ENCODE assay signal across 16 cellular contexts in genomic region chr6:149368065-149368464, GRCh38. TPM values are rescaled to one million over a fixed set of nuclear protein-coding genes. Genes with fewer than 3 reads are reported as not detected.
DNase-seq lines count a peak whose midpoint lies in the region; ATAC-seq, FAIRE-seq and TF ChIP-seq lines count a peak whose summit lies in the region.
"Had no signal": no experiment of that assay in that cellular context is flagged by ENCODE, and none has a peak within 500 bp of the region (broad histone marks: within the 10 kb centered on the region; RNA-seq: fewer than 3 reads in every experiment).

No MANE protein-coding gene starts in this region.

- no peak overlapping the region for H2BK15ac ChIP-seq in mesenchymal stem cell (ENCODE audit: low read depth, poor library complexity, severe bottlenecking)

- H3K9me3 ChIP-seq in tibial nerve (no peaks in the 10 kb centered on the region), mesenchymal stem cell (ENCODE audit: control insufficient read depth, low read length) (no peaks in the 10 kb centered on the region)
- H3K9me3 ChIP-seq: body of pancreas had no signal

- H2BK12ac ChIP-seq in mesenchymal stem cell (ENCODE audit: low read length in 2 of 2), result no peak overlapping the region

- H2AK5ac ChIP-seq in mesenchymal stem cell (ENCODE audit: low read length, severe bottlenecking), result no peak overlapping the region

- TF ChIP-seq POLR2A in GM12892 (IDR thresholded peaks at IDR 0.05; ENCODE audit: low read depth, low read length) (no peak), tibial nerve (IDR thresholded peaks at IDR 0.05) (no peak)

- TF ChIP-seq CTCF in tibial nerve (IDR thresholded peaks at IDR 0.05) (no peak), mesothelial cell of epicardium (IDR thresholded peaks at IDR 0.05; ENCODE audit: unreplicated experiment) (no peak)

- WGBS in tibial nerve, 2 donors, result 77 to 78% methylated on average over 1 of the region's 1 CpG
- WGBS in mesenchymal stem cell, result 100% methylated on average over 1 of the region's 1 CpG

- ATAC-seq in GM19351 (IDR thresholded peaks at IDR 0.05; ENCODE audit: unreplicated experiment) (peak; percentile 66), HG02885 (IDR thresholded peaks at IDR 0.05; ENCODE audit: poor library complexity, unreplicated experiment) (peak; percentile 76), HG02763 (IDR thresholded peaks at IDR 0.05; ENCODE audit: unreplicated experiment) (no peak)
- ATAC-seq in activated T-helper 17 cell treated with anti-CD3 and anti-CD28 coated beads, Interleukin-2, amount 50 U/mL, for 72 hours (replicated peaks), result peak; percentile 87
- ATAC-seq: body of pancreas had no signal

- no peak overlapping the region for H4K91ac ChIP-seq in mesenchymal stem cell (ENCODE audit: low read length)

- H3K9ac ChIP-seq in mesenchymal stem cell (ENCODE audit: low read length), result no peak overlapping the region

- H3K4me1 ChIP-seq in tibial nerve, result peaks cover 0 to 70% (median 14%) of the 10 kb centered on the region in 4 donors
- H3K4me1 ChIP-seq in mesenchymal stem cell (ENCODE audit: control insufficient read depth, insufficient read depth, low read depth, low read length), result no peaks in the 10 kb centered on the region

- no peak for TF ChIP-seq EP300 in tibial nerve (IDR thresholded peaks at IDR 0.05)

- H3K79me1 ChIP-seq in mesenchymal stem cell (replicated peaks; ENCODE audit: low read length, poor library complexity, severe bottlenecking), result peaks cover 1% of the 10 kb centered on the region

- H3K36me3 ChIP-seq in tibial nerve (peaks cover 0 to 9% (median 0%) of the 10 kb centered on the region in 3 donors), mesenchymal stem cell (ENCODE audit: control insufficient read depth in 1 of 2, insufficient read depth in 2 of 2, low read depth in 1 of 2, low read length in 2 of 2) (peaks cover 0 to 24% of the 10 kb centered on the region in 2 experiments)

- no peak overlapping the region for H4K8ac ChIP-seq in mesenchymal stem cell (ENCODE audit: low read length)

- H3K4me3 ChIP-seq in tibial nerve (no peak overlapping the region), mesenchymal stem cell (ENCODE audit: insufficient read depth in 1 of 2, low read depth in 1 of 2, low read length in 2 of 2) (no peak overlapping the region)
- H3K4me3 ChIP-seq: body of pancreas had no signal

- H3K23ac ChIP-seq in mesenchymal stem cell (ENCODE audit: low read length in 2 of 2), result no peak overlapping the region

- H3K4me1 Mint-ChIP-seq in activated T-helper 17 cell treated with anti-CD3 and anti-CD28 coated beads, Interleukin-2, amount 50 U/mL, for 72 hours, result peaks cover 36% of the 10 kb centered on the region
- H3K4me1 Mint-ChIP-seq in mesothelial cell of epicardium, result peaks cover 21% of the 10 kb centered on the region

- H3K18ac ChIP-seq in mesenchymal stem cell (ENCODE audit: low read depth in 1 of 2, low read length in 2 of 2), result no peak overlapping the region

- no peak overlapping the region for H3K27ac Mint-ChIP-seq in activated T-helper 17 cell treated with anti-CD3 and anti-CD28 coated beads, Interleukin-2, amount 50 U/mL, for 72 hours
- H3K27ac Mint-ChIP-seq in mesothelial cell of epicardium, result no peak overlapping the region
- H3K27ac Mint-ChIP-seq: naive thymus-derived CD8-positive, alpha-beta T cell had no signal

- H3K14ac ChIP-seq in mesenchymal stem cell (ENCODE audit: low read length in 2 of 2), result no peak overlapping the region

- H3K27me3 ChIP-seq in tibial nerve, result no peaks in the 10 kb centered on the region
- no peaks in the 10 kb centered on the region for H3K27me3 ChIP-seq in mesenchymal stem cell (ENCODE audit: control insufficient read depth in 1 of 2, insufficient read depth in 1 of 2, low read length in 2 of 2)
- H3K27me3 ChIP-seq: body of pancreas had no signal

- H3K27me3 Mint-ChIP-seq in activated T-helper 17 cell treated with anti-CD3 and anti-CD28 coated beads, Interleukin-2, amount 50 U/mL, for 72 hours, result no peaks in the 10 kb centered on the region
- H3K27me3 Mint-ChIP-seq in mesothelial cell of epicardium (ENCODE audit: low read depth), result no peaks in the 10 kb centered on the region
- H3K27me3 Mint-ChIP-seq: naive thymus-derived CD8-positive, alpha-beta T cell had no signal

- no peak overlapping the region for H3K4me2 ChIP-seq in mesenchymal stem cell (ENCODE audit: low read length, poor library complexity, severe bottlenecking)

- H3K9me3 Mint-ChIP-seq in activated T-helper 17 cell treated with anti-CD3 and anti-CD28 coated beads, Interleukin-2, amount 50 U/mL, for 72 hours, result no peaks in the 10 kb centered on the region
- no peaks in the 10 kb centered on the region for H3K9me3 Mint-ChIP-seq in mesothelial cell of epicardium
- H3K9me3 Mint-ChIP-seq: naive thymus-derived CD8-positive, alpha-beta T cell had no signal

- H3K4me3 Mint-ChIP-seq in activated T-helper 17 cell treated with anti-CD3 and anti-CD28 coated beads, Interleukin-2, amount 50 U/mL, for 72 hours, result no peak overlapping the region
- no peak overlapping the region for H3K4me3 Mint-ChIP-seq in mesothelial cell of epicardium

- no peak overlapping the region for H2AFZ ChIP-seq in mesenchymal stem cell (ENCODE audit: low read depth, low read length)

- H2BK120ac ChIP-seq in mesenchymal stem cell (ENCODE audit: low read depth, low read length), result no peak overlapping the region

- DNase-seq in GM12892 (ENCODE audit: insufficient read length) (no peak), tibial nerve (ENCODE audit: low spot score in 2 of 2) (no peak), mesenchymal stem cell (no peak), mesothelial cell of epicardium (ENCODE audit: low spot score in 2 of 2, unreplicated experiment in 2 of 2) (no peak)
- DNase-seq: body of pancreas; KBM-7; NCI-H1092 treated with DMSO at 0.1 percent for 48 hours; NCI-H82; stimulated activated CD4-positive, alpha-beta T cell treated with anti-CD3 and anti-CD28 coated beads, Interleukin-15, amount 100 ng/mL, for 24 hours had no signal

- FAIRE-seq in GM12892 (lab: Jason Lieb, UNC), result peak; percentile 61
- FAIRE-seq: RCC 7860 had no signal

- H2BK5ac ChIP-seq in mesenchymal stem cell (ENCODE audit: low read depth, low read length, poor library complexity, severe bottlenecking), result no peak overlapping the region

- no peak overlapping the region for H3K4ac ChIP-seq in mesenchymal stem cell (ENCODE audit: low read depth in 1 of 2, low read length in 2 of 2)

- peaks cover 56% of the 10 kb centered on the region for H3K36me3 Mint-ChIP-seq in activated T-helper 17 cell treated with anti-CD3 and anti-CD28 coated beads, Interleukin-2, amount 50 U/mL, for 72 hours (ENCODE audit: low read depth)
- H3K36me3 Mint-ChIP-seq in mesothelial cell of epicardium, result peaks cover 6% of the 10 kb centered on the region

- H3K27ac ChIP-seq in tibial nerve (no peak overlapping the region), mesenchymal stem cell (ENCODE audit: low read length, poor library complexity, severe bottlenecking) (no peak overlapping the region)
- H3K27ac ChIP-seq: body of pancreas had no signal

RNA-seq across cellular contexts. Expression of gene SUMO4, which starts 32.0 kb away (rescaled TPM):
- polyA plus RNA-seq in GM12892 (2012; ENCODE audit: missing spikeins), result 1.1 TPM
- total RNA-seq in activated T-helper 17 cell treated with anti-CD3 and anti-CD28 coated beads, Interleukin-2, amount 50 U/mL, for 72 hours, result 10 to 100 TPM; 16.0 to 16.4 TPM
- total RNA-seq in tibial nerve (1 to 10 TPM; 4.9 to 6.9 (median 6.7) TPM), mesothelial cell of epicardium (3.4 to 4.2 TPM (median 3.9 TPM) in 3 replicates)
- 0.14 TPM for polyA plus RNA-seq in mesenchymal stem cell (2013, experiment 1 of 2)
- polyA plus RNA-seq in mesenchymal stem cell (2013, experiment 2 of 2), result 0.11 TPM
- total RNA-seq: epithelial cell of proximal tubule had no signal

RNA-seq across cellular contexts. Expression of gene TAB2, which starts 50.6 kb away (rescaled TPM):
- 29.0 TPM for polyA plus RNA-seq in GM12892 (2012; ENCODE audit: missing spikeins)
- 100 to 1,000 TPM; 164 to 185 TPM for total RNA-seq in activated T-helper 17 cell treated with anti-CD3 and anti-CD28 coated beads, Interleukin-2, amount 50 U/mL, for 72 hours
- total RNA-seq in tibial nerve, result 100 to 1,000 TPM in 1 of 4 donors, 10 to 100 TPM in 3; 57.5 to 101 (median 74.7) TPM
- polyA plus RNA-seq in mesenchymal stem cell (2013, experiment 1 of 2), result 46.0 TPM
- polyA plus RNA-seq in mesenchymal stem cell (2013, experiment 2 of 2), result 46.8 TPM
- total RNA-seq in mesothelial cell of epicardium, result 71.3 to 72.7 TPM (median 72.0 TPM) in 3 replicates
